ENCODE assay signal across 10 cellular contexts in the genomic region with DNA sequence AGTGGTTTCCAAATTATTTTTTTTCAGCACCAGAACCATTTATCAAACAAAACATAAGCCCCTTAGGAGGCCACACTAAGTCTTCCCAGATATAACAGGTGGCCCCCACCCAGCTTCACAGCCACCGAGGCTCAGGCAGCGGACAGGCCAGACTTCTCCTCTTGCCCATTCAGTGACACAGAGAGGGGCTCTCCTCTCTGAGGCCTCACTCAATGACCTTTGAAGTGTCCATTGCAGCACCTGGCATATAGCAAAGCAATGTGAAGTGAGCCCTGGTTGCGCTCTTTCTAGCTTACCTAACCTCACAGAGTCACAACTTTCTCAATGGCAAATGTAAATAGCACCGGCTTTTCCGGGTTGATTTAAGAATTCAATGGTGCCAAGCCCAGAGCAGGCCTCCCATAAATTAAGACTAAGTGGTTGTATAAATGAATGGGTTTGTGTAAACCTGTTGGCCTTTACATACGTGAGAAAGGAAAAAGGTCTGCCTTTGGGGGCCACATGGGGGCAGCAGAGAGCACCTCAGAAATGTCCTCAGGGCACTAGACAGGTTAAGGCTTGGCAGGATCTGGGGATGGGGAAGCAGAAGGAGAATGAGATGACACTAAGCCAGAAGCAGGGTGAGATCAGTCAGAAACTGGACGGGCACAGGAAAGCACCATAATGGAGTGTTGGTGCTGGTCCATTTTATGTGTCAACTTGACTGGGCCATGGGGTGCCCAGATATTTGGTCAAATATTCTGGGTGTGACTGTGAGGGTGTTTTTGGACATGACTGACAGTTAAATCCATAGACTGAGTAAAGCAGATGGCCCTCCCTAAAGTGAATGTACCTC. TPM values are rescaled to one million over a fixed set of nuclear protein-coding genes. Genes with fewer than 3 reads are reported as not detected.
DNase-seq lines count a peak whose midpoint lies in the region; ATAC-seq and TF ChIP-seq lines count a peak whose summit lies in the region.
"Had no signal": no experiment of that assay in that cellular context is flagged by ENCODE, and none has a peak within 500 bp of the region (broad histone marks: within the 10 kb centered on the region; RNA-seq: fewer than 3 reads in every experiment).

No MANE protein-coding gene starts in this region.

- no peaks in the 10 kb centered on the region for H3K79me2 ChIP-seq in hepatocyte

- H3K4me1 ChIP-seq in hepatocyte (ENCODE audit: insufficient read depth), result no peaks in the 10 kb centered on the region

- peaks cover 0 to 3% (median 2%) of the 10 kb centered on the region in 3 donors for H3K27me3 Mint-ChIP-seq in CD14-positive monocyte (ENCODE audit: low read depth in 3 of 3)
- peaks cover 9% of the 10 kb centered on the region for H3K27me3 Mint-ChIP-seq in activated T-helper 17 cell treated with anti-CD3 and anti-CD28 coated beads, Interleukin-2, amount 50 U/mL, for 72 hours

- 64% methylated on average over 7 of the region's 7 CpGs for WGBS in hepatocyte (ENCODE audit: low lambda C conversion rate, missing lambda C conversion rate)

- no peak overlapping the region for H3K27ac Mint-ChIP-seq in CD14-positive monocyte
- no peak overlapping the region for H3K27ac Mint-ChIP-seq in activated T-helper 17 cell treated with anti-CD3 and anti-CD28 coated beads, Interleukin-2, amount 50 U/mL, for 72 hours
- H3K27ac Mint-ChIP-seq: memory B cell had no signal

- no peaks in the 10 kb centered on the region for H3K36me3 ChIP-seq in hepatocyte (replicated peaks; ENCODE audit: insufficient read depth, low read depth)

- no peaks in the 10 kb centered on the region for H3K9me3 ChIP-seq in hepatocyte (ENCODE audit: low read depth)

- DNase-seq in CD14-positive monocyte (ENCODE audit: low spot score) (no peak), NCI-H2196 (lab: John Stamatoyannopoulos, UW; ENCODE audit: unreplicated experiment) (peak; percentile 56), hepatocyte (ENCODE audit: low spot score) (peak; percentile 66), OCI-M2 (lab: John Stamatoyannopoulos, UW; ENCODE audit: unreplicated experiment) (no peak)
- peak; percentile 33 to 52 for DNase-seq in stimulated activated CD4-positive, alpha-beta T cell treated with anti-CD3 and anti-CD28 coated beads, Interleukin-4, amount 100 ng/mL, for 48 hours (ENCODE audit: low read depth in 2 of 2)
- no peak for DNase-seq in activated effector memory CD4-positive, alpha-beta T cell treated with anti-CD3 and anti-CD28 coated beads, Interleukin-2, amount 50 U/mL, for 16 hours

- TF ChIP-seq CTCF in CD14-positive monocyte (IDR thresholded peaks at IDR 0.05) (peak; percentile 82), hepatocyte (IDR thresholded peaks at IDR 0.05; ENCODE audit: poor library complexity) (peak; percentile 60)

- intact Hi-C loops in CD14-positive monocyte (cut with micrococcal nuclease), result no loop called here

- H3K4me1 Mint-ChIP-seq in CD14-positive monocyte, result no peaks in the 10 kb centered on the region
- H3K4me1 Mint-ChIP-seq in activated T-helper 17 cell treated with anti-CD3 and anti-CD28 coated beads, Interleukin-2, amount 50 U/mL, for 72 hours, result no peaks in the 10 kb centered on the region
- H3K4me1 Mint-ChIP-seq: IgD-negative memory B cell, memory B cell had no signal

- H3K4me3 ChIP-seq in hepatocyte, result no peak overlapping the region

- no peaks in the 10 kb centered on the region for H3K27me3 ChIP-seq in hepatocyte

- no peak overlapping the region for H2AFZ ChIP-seq in hepatocyte

- H3K9me2 ChIP-seq in hepatocyte (replicated peaks; ENCODE audit: insufficient read depth), result no peaks in the 10 kb centered on the region

- H3K36me3 Mint-ChIP-seq in CD14-positive monocyte, result no peaks in the 10 kb centered on the region
- H3K36me3 Mint-ChIP-seq in activated T-helper 17 cell treated with anti-CD3 and anti-CD28 coated beads, Interleukin-2, amount 50 U/mL, for 72 hours (ENCODE audit: low read depth), result no peaks in the 10 kb centered on the region
- H3K36me3 Mint-ChIP-seq: IgD-negative memory B cell had no signal

- H4K20me1 ChIP-seq in hepatocyte (ENCODE audit: insufficient read depth, poor library complexity, severe bottlenecking), result no peaks in the 10 kb centered on the region

- no peak overlapping the region for H3K4me2 ChIP-seq in hepatocyte

- H3K4me3 Mint-ChIP-seq in CD14-positive monocyte, result no peak overlapping the region
- H3K4me3 Mint-ChIP-seq in activated T-helper 17 cell treated with anti-CD3 and anti-CD28 coated beads, Interleukin-2, amount 50 U/mL, for 72 hours, result no peak overlapping the region
- H3K4me3 Mint-ChIP-seq: memory B cell had no signal

- no peak overlapping the region for H3K27ac ChIP-seq in hepatocyte

- ATAC-seq in GM19351 (IDR thresholded peaks at IDR 0.05; ENCODE audit: unreplicated experiment), result peak; percentile 53
- peak; percentile 45 for ATAC-seq in activated T-helper 17 cell treated with anti-CD3 and anti-CD28 coated beads, Interleukin-2, amount 50 U/mL, for 72 hours (replicated peaks)

- H3K9me3 Mint-ChIP-seq in CD14-positive monocyte, result peaks cover 0 to 7% (median 0%) of the 10 kb centered on the region in 7 donors
- no peaks in the 10 kb centered on the region for H3K9me3 Mint-ChIP-seq in activated T-helper 17 cell treated with anti-CD3 and anti-CD28 coated beads, Interleukin-2, amount 50 U/mL, for 72 hours

RNA-seq across cellular contexts. Expression of a gene that starts 59.1 kb away (rescaled TPM):
- polyA plus RNA-seq in CD14-positive monocyte (not detected), hepatocyte (0.30 and 0.55 TPM in 2 replicates)
- under 1 TPM in 1 of 2 donors, not detected in 1; 0.56 TPM for total RNA-seq in activated T-helper 17 cell treated with anti-CD3 and anti-CD28 coated beads, Interleukin-2, amount 50 U/mL, for 72 hours
- total RNA-seq in hepatocyte, result 0.10 and 0.52 TPM in 2 replicates
- polyA plus RNA-seq: IgD-negative memory B cell had no signal

Comparison
In these comparisons a context has a peak if more than half of its experiments do, and no peak if none do; other contexts are left out.
1. DNase-seq: peak in NCI-H2196 (single experiment), hepatocyte (single experiment) and stimulated activated CD4-positive, alpha-beta T cell treated with anti-CD3 and anti-CD28 coated beads, Interleukin-4, amount 100 ng/mL, for 48 hours (2 of 2); none in CD14-positive monocyte (single experiment), activated effector memory CD4-positive, alpha-beta T cell treated with anti-CD3 and anti-CD28 coated beads, Interleukin-2, amount 50 U/mL, for 16 hours (single experiment) and OCI-M2 (single experiment).